8 cellular contexts compared by ENCODE assay signal in the genomic region with DNA sequence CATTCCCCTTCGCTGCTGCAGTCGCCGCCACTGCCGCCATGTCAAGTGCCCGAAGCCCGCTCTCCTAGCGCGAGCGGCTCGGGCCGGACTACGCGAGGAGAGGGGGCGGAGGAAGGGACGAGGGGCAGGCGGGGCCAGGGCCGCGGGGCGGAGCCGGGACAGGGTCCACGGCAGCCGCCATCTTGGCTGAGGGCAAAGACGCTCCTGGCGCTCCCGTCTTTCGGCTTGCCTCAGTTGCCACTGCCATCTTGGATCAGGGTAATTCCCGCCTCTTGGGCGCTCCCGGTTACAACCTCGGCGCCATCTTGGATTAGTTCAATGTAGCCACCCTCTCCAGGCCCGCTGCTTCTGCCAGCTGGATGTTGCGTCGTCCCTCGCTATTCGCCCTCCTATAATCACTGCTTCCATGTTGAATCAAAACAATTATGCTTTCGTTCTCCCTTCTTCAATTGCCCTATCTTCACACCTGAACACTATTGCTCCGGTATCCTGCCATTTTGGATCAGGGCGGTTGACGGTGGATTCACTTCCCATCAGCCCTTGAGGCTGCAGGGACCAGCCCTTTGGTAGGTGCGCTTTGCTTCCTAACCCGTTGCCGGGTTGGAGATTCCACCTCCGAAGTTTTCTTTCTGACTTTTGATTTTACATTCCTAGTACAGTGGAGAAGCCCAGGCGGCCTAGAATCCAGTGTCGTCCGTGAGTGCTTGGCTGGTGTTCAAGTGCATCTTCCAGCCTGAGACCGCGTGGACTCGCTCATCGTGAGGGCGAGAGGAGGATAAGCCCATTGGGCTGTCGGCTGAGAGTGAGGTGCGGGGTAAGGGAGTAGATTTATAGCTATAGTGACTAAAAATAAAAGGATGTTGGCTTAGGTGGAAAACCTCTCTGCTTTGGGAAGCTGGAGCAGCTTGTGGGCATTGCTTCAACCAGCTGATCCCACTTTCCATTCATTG. TPM values are rescaled to one million over a fixed set of nuclear protein-coding genes. Genes with fewer than 3 reads are reported as not detected.
DNase-seq lines count a peak whose midpoint lies in the region; ATAC-seq, FAIRE-seq and TF ChIP-seq lines count a peak whose summit lies in the region.

HACD2 (minus strand) TSS at position 66 of the 950 bp plus-strand sequence; CDS start at position 40, 26 bp downstream.

- H3K4me3 ChIP-seq in AG10803 (ENCODE audit: low read length) (peak within 1 kb of the TSS; percentile 74), keratinocyte (ENCODE audit: control insufficient read depth in 2 of 3, extremely low read depth in 1 of 3, insufficient read depth in 2 of 3, low read depth in 1 of 3, low read length in 3 of 3) (peak within 1 kb of the TSS; percentile 60 to 98 (median 96))

- H3K27ac ChIP-seq in keratinocyte (ENCODE audit: control insufficient read depth, insufficient read depth, low read length), result peak within 1 kb of the TSS; percentile 100

- no peaks in the 10 kb centered on the region for H4K20me1 ChIP-seq in keratinocyte (ENCODE audit: control insufficient read depth, extremely low read depth, insufficient read depth, low read length)

- H3K9me1 ChIP-seq in keratinocyte (ENCODE audit: control insufficient read depth, extremely low read depth, insufficient read depth, low read length), result no peaks in the 10 kb centered on the region

- H3K79me2 ChIP-seq in keratinocyte (ENCODE audit: control insufficient read depth, insufficient read depth, low read length), result peaks cover 50% of the 10 kb centered on the region

- H3K36me3 ChIP-seq in keratinocyte (ENCODE audit: control insufficient read depth in 2 of 2, extremely low read depth in 1 of 2, insufficient read depth in 2 of 2, low read length in 2 of 2), result peaks cover 5 to 11% of the 10 kb centered on the region in 2 experiments

- peak; percentile 96 for DNase-seq in AG10803 (ENCODE audit: low read depth)
- peak; percentile 94 for DNase-seq in NCI-H460 (ENCODE audit: extremely low read depth, low read depth)
- peak; percentile 97 for DNase-seq in activated CD4-positive, CD25-positive, alpha-beta regulatory T cell treated with anti-CD3 and anti-CD28 coated beads, Interleukin-2, amount 50 U/mL, for 72 hours
- DNase-seq in cerebellar nuclear complex (lab: John Stamatoyannopoulos, UW), result peak; percentile 63 to 89
- DNase-seq in keratinocyte (ENCODE audit: low read depth, low spot score), result no peak
- DNase-seq in stimulated activated CD4-positive, alpha-beta T cell treated with anti-CD3 and anti-CD28 coated beads, Interleukin-15, amount 100 ng/mL, for 1 hour (ENCODE audit: low read depth in 1 of 2, low spot score in 1 of 2), result peak; percentile 84 to 95

- no peak for TF ChIP-seq CTCF in AG10803 (conservative IDR thresholded peaks at IDR 0.05; ENCODE audit: low read length)
- no peak for TF ChIP-seq CTCF in keratinocyte (optimal IDR thresholded peaks at IDR 0.05 in 1 of 3, IDR thresholded peaks at IDR 0.05 in 1 of 3, conservative IDR thresholded peaks at IDR 0.05 in 1 of 3; ENCODE audit: extremely low read depth in 1 of 3, insufficient read depth in 2 of 3, low read length in 3 of 3)

- H3K4me2 ChIP-seq in keratinocyte (ENCODE audit: control insufficient read depth, extremely low read depth, insufficient read depth, low read depth, low read length), result peak within 1 kb of the TSS; percentile 84

- H3K9me3 ChIP-seq in keratinocyte (ENCODE audit: control insufficient read depth, low read depth, low read length), result no peaks in the 10 kb centered on the region

- dilution Hi-C loops in keratinocyte (cut with MboI; ENCODE audit: extremely low pct_ligation_motif_present, low sequenced_read_pairs), result no loop called here

- FAIRE-seq in keratinocyte (lab: Jason Lieb, UNC), result peak; percentile 66

- peaks cover 23% of the 10 kb centered on the region for H3K4me1 ChIP-seq in keratinocyte (ENCODE audit: control insufficient read depth, extremely low read depth, insufficient read depth, low read length)

- peak within 1 kb of the TSS; percentile 99 for H3K9ac ChIP-seq in keratinocyte (ENCODE audit: control insufficient read depth, extremely low read depth, insufficient read depth, low read length)

- ATAC-seq in GM19043 (IDR thresholded peaks at IDR 0.05; ENCODE audit: low read depth, unreplicated experiment) (peak; percentile 88), HG03378 (IDR thresholded peaks at IDR 0.05; ENCODE audit: unreplicated experiment) (peak; percentile 84)

- no peaks in the 10 kb centered on the region for H3K27me3 ChIP-seq in keratinocyte (ENCODE audit: control insufficient read depth, extremely low read depth, insufficient read depth, low read length)

- peak within 1 kb of the TSS; percentile 100 for H2AFZ ChIP-seq in keratinocyte (ENCODE audit: control insufficient read depth, low read length)

RNA-seq across cellular contexts. Expression of gene HACD2, which starts in this region (rescaled TPM):
- 21.3 and 25.4 TPM in 2 replicates for total RNA-seq in NCI-H460 (2014; rRNA removed; shearing (Covaris generic))
- 14.4 and 24.6 TPM in 2 replicates for polyA plus RNA-seq in NCI-H460 (2014; cell fraction: nucleus; rRNA removed)
- 85.8 to 146 TPM (median 124 TPM) in 3 replicates for polyA plus RNA-seq in keratinocyte
- 34.3 TPM for polyA plus RNA-seq in keratinocyte (2011; ENCODE audit: low read depth)
- polyA plus RNA-seq in keratinocyte (2011; cell fraction: cytosol; rRNA removed), result 50.9 and 112 TPM in 2 replicates
- 146 and 190 TPM in 2 replicates for polyA plus RNA-seq in keratinocyte (2011; cell fraction: nucleus; rRNA removed)
- 57.9 and 59.7 TPM in 2 replicates for polyA plus RNA-seq in keratinocyte (2012; ENCODE audit: low replicate concordance)
- polyA minus RNA-seq in keratinocyte, result 83.0 to 239 TPM (median 181 TPM) in 3 replicates
- 73.3 TPM for polyA minus RNA-seq in keratinocyte (2011; cell fraction: cytosol; rRNA and poly(A)+ RNA removed)
- 131 and 227 TPM in 2 replicates for polyA minus RNA-seq in keratinocyte (2011; cell fraction: nucleus; rRNA and poly(A)+ RNA removed)
